In the genomic region with DNA sequence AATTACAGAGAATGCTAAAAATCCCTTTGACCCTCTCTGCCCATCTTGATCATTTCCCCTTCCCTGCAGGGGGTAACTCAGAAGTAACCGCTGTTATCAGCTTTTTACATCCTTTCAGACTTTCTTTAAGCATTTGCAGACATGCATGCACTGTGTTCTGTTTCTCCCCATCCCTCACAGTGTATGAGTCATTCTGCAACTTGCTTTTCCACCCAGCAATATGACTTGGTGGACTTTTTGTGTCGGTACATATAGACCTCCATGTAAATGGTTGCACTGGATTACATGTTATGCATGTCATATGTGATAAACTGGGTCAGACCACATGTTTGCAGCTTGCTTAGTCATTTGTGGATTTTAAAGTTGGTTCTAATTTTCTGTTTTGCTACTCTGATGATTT, we compare ENCODE assay signal across 16 cellular contexts.
"Had no signal": no experiment of that assay in that cellular context is flagged by ENCODE, and none has a peak within 500 bp of the region (broad histone marks: within the 10 kb centered on the region; RNA-seq: fewer than 3 reads in every experiment).

No MANE protein-coding gene starts in this region.

- ATAC-seq: activated naive CD8-positive, alpha-beta T cell treated with anti-CD3 and anti-CD28 coated beads, Interleukin-2, amount 50 U/mL, for 24 hours; activated T-helper 17 cell treated with anti-CD3 and anti-CD28 coated beads, Interleukin-2, amount 50 U/mL, for 72 hours; esophagus mucosa; left ventricle myocardium superior; psoas muscle; right lobe of liver; WTC11 had no signal

- H3K4me3 ChIP-seq: colonic mucosa, psoas muscle, right lobe of liver, spleen, thoracic aorta had no signal

- H3K9me3 Mint-ChIP-seq: activated CD4-positive, alpha-beta T cell treated with anti-CD3 and anti-CD28 coated beads, Interleukin-2, amount 10 ng/mL, durations not matched to agents 24 days and 14 days; activated naive CD8-positive, alpha-beta T cell treated with anti-CD3 and anti-CD28 coated beads, Interleukin-2, amount 50 U/mL, for 24 hours; activated T-helper 17 cell treated with anti-CD3 and anti-CD28 coated beads, Interleukin-2, amount 50 U/mL, for 72 hours had no signal

- H3K9me3 ChIP-seq: colonic mucosa, psoas muscle, right lobe of liver, thoracic aorta had no signal

- H3K27ac ChIP-seq: colonic mucosa, psoas muscle, right lobe of liver, spleen, thoracic aorta had no signal

- DNase-seq: activated CD4-positive, alpha-beta T cell treated with anti-CD3 and anti-CD28 coated beads, Interleukin-2, amount 10 ng/mL, durations not matched to agents 24 days and 14 days; activated naive CD4-positive, alpha-beta T cell treated with Interleukin-2 at 50 U/mL for 16 hours; activated naive CD8-positive, alpha-beta T cell treated with anti-CD3 and anti-CD28 coated beads, Interleukin-2, amount 50 U/mL, for 24 hours; colonic mucosa; kidney; left ventricle myocardium superior; nephron progenitor cell; psoas muscle; right lobe of liver; spleen had no signal

- H3K4me1 ChIP-seq: colonic mucosa, psoas muscle, right lobe of liver, spleen had no signal

- H3K36me3 Mint-ChIP-seq: WTC11 had no signal

- H3K4me1 Mint-ChIP-seq: activated CD4-positive, alpha-beta T cell treated with anti-CD3 and anti-CD28 coated beads, Interleukin-2, amount 10 ng/mL, durations not matched to agents 24 days and 14 days; activated naive CD8-positive, alpha-beta T cell treated with anti-CD3 and anti-CD28 coated beads, Interleukin-2, amount 50 U/mL, for 24 hours; activated T-helper 17 cell treated with anti-CD3 and anti-CD28 coated beads, Interleukin-2, amount 50 U/mL, for 72 hours; memory B cell had no signal

- H3K27ac Mint-ChIP-seq: activated CD4-positive, alpha-beta T cell treated with anti-CD3 and anti-CD28 coated beads, Interleukin-2, amount 10 ng/mL, durations not matched to agents 24 days and 14 days; activated naive CD8-positive, alpha-beta T cell treated with anti-CD3 and anti-CD28 coated beads, Interleukin-2, amount 50 U/mL, for 24 hours; activated T-helper 17 cell treated with anti-CD3 and anti-CD28 coated beads, Interleukin-2, amount 50 U/mL, for 72 hours; memory B cell; nephron progenitor cell; WTC11 had no signal

- H3K4me3 Mint-ChIP-seq: activated CD4-positive, alpha-beta T cell treated with anti-CD3 and anti-CD28 coated beads, Interleukin-2, amount 10 ng/mL, durations not matched to agents 24 days and 14 days; activated naive CD8-positive, alpha-beta T cell treated with anti-CD3 and anti-CD28 coated beads, Interleukin-2, amount 50 U/mL, for 24 hours; activated T-helper 17 cell treated with anti-CD3 and anti-CD28 coated beads, Interleukin-2, amount 50 U/mL, for 72 hours; memory B cell; nephron progenitor cell; WTC11 had no signal

- H3K36me3 ChIP-seq: colonic mucosa, right lobe of liver, spleen, thoracic aorta had no signal

- H3K27me3 ChIP-seq: colonic mucosa, right lobe of liver had no signal

- FAIRE-seq: endometrium, kidney had no signal
